In the genomic region with DNA sequence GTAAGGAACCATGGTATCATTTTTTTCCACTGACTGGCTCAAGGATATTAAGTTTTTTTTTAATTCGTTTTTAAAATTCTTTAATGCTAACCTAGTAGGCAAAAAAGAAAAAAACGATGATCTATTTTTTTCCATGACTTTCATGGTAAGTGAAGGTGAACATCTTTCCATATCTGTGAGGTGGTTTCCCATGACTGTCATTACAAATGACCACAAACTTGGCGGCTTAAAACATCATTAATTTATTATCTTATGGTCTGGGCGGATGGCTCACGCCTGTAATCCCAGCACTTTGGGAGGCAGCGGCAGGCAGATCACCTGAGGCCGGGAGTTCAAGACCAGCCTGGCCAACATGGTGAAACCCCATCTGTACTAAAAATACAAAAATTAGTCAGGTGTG, we compare ENCODE assay signal across 19 cellular contexts. TPM values are rescaled to one million over a fixed set of nuclear protein-coding genes. Genes with fewer than 3 reads are reported as not detected.
DNase-seq lines count a peak whose midpoint lies in the region; ATAC-seq and TF ChIP-seq lines count a peak whose summit lies in the region.
"Had no signal": no experiment of that assay in that cellular context is flagged by ENCODE, and none has a peak within 500 bp of the region (broad histone marks: within the 10 kb centered on the region; RNA-seq: fewer than 3 reads in every experiment).

No MANE protein-coding gene starts in this region.

- peaks cover 35% of the 10 kb centered on the region for H3K27me3 Mint-ChIP-seq in endodermal cell (ENCODE audit: insufficient read depth)
- H3K27me3 Mint-ChIP-seq in stimulated activated naive B cell treated with anti-CD40 and anti-IgM and Interleukin-4, amounts not matched to agents 10 μg/mL and 1 μg/mL and 100 μg/mL, for 72 hours, result peaks cover 39 to 42% of the 10 kb centered on the region in 2 donors

- intact Hi-C loops in gastrocnemius medialis (cut with DNase I; ENCODE audit: low total_unique reads), result no loop called here

- peak; percentile 44 to 73 for ATAC-seq in stimulated activated naive B cell treated with anti-CD40 and anti-IgM and Interleukin-4, amounts not matched to agents 10 μg/mL and 1 μg/mL and 100 μg/mL, for 72 hours (replicated peaks)
- no peak for ATAC-seq in gastrocnemius medialis
- ATAC-seq: A549, GM12878 had no signal

- H3K36me3 ChIP-seq in HUES48 (ENCODE audit: control insufficient read depth, insufficient read depth, low read length), result no peaks in the 10 kb centered on the region
- no peaks in the 10 kb centered on the region for H3K36me3 ChIP-seq in HUES64 (ENCODE audit: insufficient read depth, low read length)
- H3K36me3 ChIP-seq in endodermal cell (ENCODE audit: control insufficient read depth, insufficient read depth, low read length), result no peaks in the 10 kb centered on the region
- no peaks in the 10 kb centered on the region for H3K36me3 ChIP-seq in gastrocnemius medialis
- H3K36me3 ChIP-seq: BE2C had no signal

- no peak for DNase-seq in endodermal cell
- DNase-seq in stimulated activated naive B cell treated with anti-CD40 and anti-IgM and Interleukin-4, amounts not matched to agents 10 μg/mL and 1 μg/mL and 100 μg/mL, for 72 hours, result no peak
- DNase-seq in gastrocnemius medialis, result no peak
- DNase-seq in NOMO-1 treated with dmso at 0.1 percent for 144 hours (lab: John Stamatoyannopoulos, UW; ENCODE audit: unreplicated experiment), result no peak
- DNase-seq in activated CD4-positive, alpha-beta T cell treated with anti-CD3 and anti-CD28 coated beads for 4 hours, result no peak
- DNase-seq: BE2C; CD4-positive, alpha-beta memory T cell; DMS79; HCEC 1CT; HFFc6; IMR-90 had no signal

- in situ Hi-C loops in gastrocnemius medialis (cut with MboI; ENCODE audit: low sequenced_read_pairs in 4 of 4), result no loop called here

- peaks cover 7% of the 10 kb centered on the region for H3K27me3 ChIP-seq in HUES48 (ENCODE audit: control insufficient read depth, insufficient read depth, low read length)
- peaks cover 29% of the 10 kb centered on the region for H3K27me3 ChIP-seq in HUES64 (ENCODE audit: insufficient read depth, low read length)
- no peaks in the 10 kb centered on the region for H3K27me3 ChIP-seq in endodermal cell (ENCODE audit: control insufficient read depth, insufficient read depth, low read length, poor library complexity, severe bottlenecking)
- H3K27me3 ChIP-seq in gastrocnemius medialis, result peaks cover 32 to 37% (median 36%) of the 10 kb centered on the region in 3 donors

- peaks cover 14% of the 10 kb centered on the region for H3K9me3 ChIP-seq in HUES48 (ENCODE audit: control insufficient read depth, insufficient read depth, low read length)
- 0 out of 2 replicates have a peak, but pooled peaks cover 12% of the 10 kb centered on the region for H3K9me3 ChIP-seq in HUES64 (ENCODE audit: insufficient read depth, low read depth, low read length)
- H3K9me3 ChIP-seq in endodermal cell (ENCODE audit: control insufficient read depth, low read length), result peaks cover 23% of the 10 kb centered on the region
- no peaks in the 10 kb centered on the region for H3K9me3 ChIP-seq in gastrocnemius medialis
- H3K9me3 ChIP-seq: BE2C had no signal

- H3K4me3 ChIP-seq in HUES48 (ENCODE audit: low read depth, low read length) (peak overlapping the region; percentile 56), HUES64 (ENCODE audit: low read length) (peak overlapping the region; percentile 57), endodermal cell (ENCODE audit: low read length) (no peak overlapping the region), gastrocnemius medialis (no peak overlapping the region)
- H3K4me3 ChIP-seq: A549, GM12878 had no signal

- H3K9me3 Mint-ChIP-seq in endodermal cell, result peaks cover 48% of the 10 kb centered on the region
- peaks cover 3 to 14% of the 10 kb centered on the region in 2 donors for H3K9me3 Mint-ChIP-seq in stimulated activated naive B cell treated with anti-CD40 and anti-IgM and Interleukin-4, amounts not matched to agents 10 μg/mL and 1 μg/mL and 100 μg/mL, for 72 hours

- no peaks in the 10 kb centered on the region for H3K4me1 Mint-ChIP-seq in endodermal cell
- peaks cover 4 to 12% of the 10 kb centered on the region in 2 donors for H3K4me1 Mint-ChIP-seq in stimulated activated naive B cell treated with anti-CD40 and anti-IgM and Interleukin-4, amounts not matched to agents 10 μg/mL and 1 μg/mL and 100 μg/mL, for 72 hours

- H3K9ac ChIP-seq in HUES48 (ENCODE audit: low read depth, low read length) (no peak overlapping the region), HUES64 (ENCODE audit: low read depth, low read length) (no peak overlapping the region), endodermal cell (ENCODE audit: extremely low read depth, low read length, poor library complexity, severe bottlenecking) (no peak overlapping the region)

- over 99% methylated on average over 5 of the region's 7 CpGs for WGBS in HUES64
- 79 to 80% methylated on average over 6 of the region's 7 CpGs for WGBS in endodermal cell (ENCODE audit: insufficient coverage in 1 of 2, insufficient read length in 1 of 2), 2 experiments

- peak overlapping the region; percentile 49 for H3K4me3 Mint-ChIP-seq in endodermal cell
- H3K4me3 Mint-ChIP-seq in stimulated activated naive B cell treated with anti-CD40 and anti-IgM and Interleukin-4, amounts not matched to agents 10 μg/mL and 1 μg/mL and 100 μg/mL, for 72 hours, result no peak overlapping the region
- H3K4me3 Mint-ChIP-seq: HFFc6 had no signal

- H3K4me1 ChIP-seq in HUES48 (ENCODE audit: control insufficient read depth, insufficient read depth, low read length), result peaks cover 5% of the 10 kb centered on the region; the same call in 1 of the 2 replicates
- H3K4me1 ChIP-seq in HUES64 (ENCODE audit: insufficient read depth, low read length), result peaks cover 10% of the 10 kb centered on the region; the same call in 1 of the 2 replicates
- H3K4me1 ChIP-seq in endodermal cell (ENCODE audit: control insufficient read depth, insufficient read depth, low read length), result no peaks in the 10 kb centered on the region
- no peaks in the 10 kb centered on the region for H3K4me1 ChIP-seq in gastrocnemius medialis
- H3K4me1 ChIP-seq: A549, BE2C had no signal

- TF ChIP-seq CTCF in endodermal cell (conservative IDR thresholded peaks at IDR 0.05) (no peak), gastrocnemius medialis (IDR thresholded peaks at IDR 0.05 in 4 of 5, conservative IDR thresholded peaks at IDR 0.05 in 1 of 5) (no peak)

- H3K27ac ChIP-seq in HUES48 (ENCODE audit: low read depth, low read length) (no peak overlapping the region), HUES64 (ENCODE audit: low read depth, low read length) (no peak overlapping the region), endodermal cell (ENCODE audit: low read depth, low read length) (no peak overlapping the region), gastrocnemius medialis (no peak overlapping the region)
- H3K27ac ChIP-seq: A549, C4-2B had no signal

- TF ChIP-seq POLR2A in gastrocnemius medialis (IDR thresholded peaks at IDR 0.05), result no peak

- H3K36me3 Mint-ChIP-seq in endodermal cell (ENCODE audit: low read depth), result no peaks in the 10 kb centered on the region
- H3K36me3 Mint-ChIP-seq in stimulated activated naive B cell treated with anti-CD40 and anti-IgM and Interleukin-4, amounts not matched to agents 10 μg/mL and 1 μg/mL and 100 μg/mL, for 72 hours, result peaks cover 0 to 5% of the 10 kb centered on the region in 2 donors

- no peak overlapping the region for H3K27ac Mint-ChIP-seq in endodermal cell
- H3K27ac Mint-ChIP-seq in stimulated activated naive B cell treated with anti-CD40 and anti-IgM and Interleukin-4, amounts not matched to agents 10 μg/mL and 1 μg/mL and 100 μg/mL, for 72 hours, result peak overlapping the region; percentile 34
- H3K27ac Mint-ChIP-seq: CD4-positive, alpha-beta memory T cell; HFFc6 had no signal

RNA-seq across cellular contexts. Expression of gene AHSP, which starts 10.5 kb away (rescaled TPM):
- 0.75 TPM for polyA plus RNA-seq in HUES64 (2013, experiment 1 of 2)
- 1.9 TPM for polyA plus RNA-seq in HUES64 (2013, experiment 2 of 2)
- total RNA-seq in endodermal cell (not detected), gastrocnemius medialis (not detected)
- not detected for polyA plus RNA-seq in endodermal cell (2013, experiment 1 of 2)
- not detected for polyA plus RNA-seq in endodermal cell (2013, experiment 2 of 2)
- total RNA-seq: CD4-positive, alpha-beta memory T cell; G401; GM12878; H4; HFFc6; IMR-90 had no signal
- polyA plus RNA-seq: A549; AG04450; CD4-positive, alpha-beta memory T cell; GM12878; IMR-90 had no signal

RNA-seq across cellular contexts. Expression of gene RUSF1, which starts 30.0 kb away (rescaled TPM):
- polyA plus RNA-seq in HUES64 (2013, experiment 1 of 2), result 23.0 TPM
- polyA plus RNA-seq in HUES64 (2013, experiment 2 of 2), result 26.8 TPM
- total RNA-seq in endodermal cell (10 to 100 TPM; 45.4 to 50.8 TPM), gastrocnemius medialis (10 to 100 TPM in 1 of 4 donors, 1 to 10 TPM in 3; 6.7 to 15.1 (median 8.5) TPM)
- polyA plus RNA-seq in endodermal cell (2013, experiment 1 of 2), result 60.5 TPM
- 48.5 TPM for polyA plus RNA-seq in endodermal cell (2013, experiment 2 of 2)

RNA-seq across cellular contexts. Expression of gene SLC5A2, which starts 55.3 kb away (rescaled TPM):
- polyA plus RNA-seq in HUES64 (2013, experiment 1 of 2), result 0.40 TPM
- 0.38 TPM for polyA plus RNA-seq in HUES64 (2013, experiment 2 of 2)
- total RNA-seq in endodermal cell (under 1 TPM; 0.22 to 0.24 TPM), gastrocnemius medialis (not detected)
- polyA plus RNA-seq in endodermal cell (2013, experiment 1 of 2), result 0.28 TPM
- polyA plus RNA-seq in endodermal cell (2013, experiment 2 of 2), result 0.17 TPM
- total RNA-seq: G401, GM12878, H4, IMR-90 had no signal
- polyA plus RNA-seq: AG04450, IMR-90 had no signal

Comparison
In these comparisons a context has a peak if more than half of its experiments do, and no peak if none do; other contexts are left out.
1. H3K4me3 ChIP-seq: peak in HUES48 (single experiment) and HUES64 (single experiment); none in endodermal cell (single experiment) and gastrocnemius medialis (0 of 4).
2. ATAC-seq: peak in stimulated activated naive B cell treated with anti-CD40 and anti-IgM and Interleukin-4, amounts not matched to agents 10 μg/mL and 1 μg/mL and 100 μg/mL, for 72 hours (2 of 2); none in gastrocnemius medialis (0 of 2).